14 cellular contexts compared by ENCODE assay signal in the genomic region with DNA sequence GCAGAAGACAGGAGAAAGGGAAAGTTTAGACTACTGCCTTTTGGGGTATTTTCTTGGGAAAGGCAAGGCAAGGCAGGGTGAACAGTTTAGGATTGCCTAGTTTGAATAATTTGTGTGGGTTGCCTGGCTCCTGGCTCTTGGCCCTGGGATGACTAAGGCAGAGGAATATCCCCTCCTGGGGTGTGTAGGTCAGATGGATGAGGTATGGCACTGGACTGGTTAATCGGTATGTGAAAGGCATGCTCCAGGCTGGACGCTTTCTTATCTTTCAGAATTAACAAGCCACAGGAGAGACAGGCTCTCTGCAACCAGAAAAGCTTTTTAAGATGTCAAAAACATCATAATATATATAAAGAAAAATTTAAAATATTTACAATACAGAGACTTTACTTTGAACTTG. TPM values are rescaled to one million over a fixed set of nuclear protein-coding genes. Genes with fewer than 3 reads are reported as not detected.
DNase-seq lines count a peak whose midpoint lies in the region; ATAC-seq lines count a peak whose summit lies in the region.
"Had no signal": no experiment of that assay in that cellular context is flagged by ENCODE, and none has a peak within 500 bp of the region (broad histone marks: within the 10 kb centered on the region; RNA-seq: fewer than 3 reads in every experiment).

No MANE protein-coding gene starts in this region.

- POLR2A ChIA-PET in activated CD4-positive, alpha-beta T cell treated with anti-CD3 and anti-CD28 coated beads for 36 hours (lab: Charles Lee), result no interaction called here

- H3K36me3 Mint-ChIP-seq in activated CD4-positive, alpha-beta T cell treated with anti-CD3 and anti-CD28 coated beads for 36 hours (ENCODE audit: low read depth), result peaks cover 23% of the 10 kb centered on the region
- H3K36me3 Mint-ChIP-seq: IgD-negative memory B cell had no signal

- no peaks in the 10 kb centered on the region for H3K27me3 Mint-ChIP-seq in activated CD4-positive, alpha-beta T cell treated with anti-CD3 and anti-CD28 coated beads for 36 hours
- H3K27me3 Mint-ChIP-seq: effector memory CD8-positive, alpha-beta T cell; IgD-negative memory B cell had no signal

- no peak overlapping the region for H3K4me3 ChIP-seq in skeletal muscle cell (ENCODE audit: low read depth, low read length)
- H3K4me3 ChIP-seq: upper lobe of left lung had no signal

- H3K27ac Mint-ChIP-seq in activated CD4-positive, alpha-beta T cell treated with anti-CD3 and anti-CD28 coated beads for 36 hours, result peak overlapping the region; percentile 13

- no peak for ATAC-seq in activated CD4-positive, alpha-beta T cell treated with anti-CD3 and anti-CD28 coated beads for 36 hours
- ATAC-seq: effector memory CD8-positive, alpha-beta T cell had no signal

- DNase-seq in activated CD4-positive, alpha-beta T cell treated with anti-CD3 and anti-CD28 coated beads for 36 hours, result no peak
- DNase-seq in activated CD4-positive, alpha-beta T cell treated with anti-CD3 and anti-CD28 coated beads for 4 hours, result no peak
- peak; percentile 58 for DNase-seq in NCI-H82 (lab: John Stamatoyannopoulos, UW)
- DNase-seq in fibroblast of gingiva (ENCODE audit: low read depth), result peak; percentile 33
- peak; percentile 11 for DNase-seq in skeletal muscle cell (ENCODE audit: low read depth)
- no peak for DNase-seq in COLO668 (lab: John Stamatoyannopoulos, UW; ENCODE audit: unreplicated experiment)
- DNase-seq in T-helper 1 cell, result no peak
- DNase-seq in T-helper 2 cell, result no peak
- DNase-seq: activated CD8-positive, alpha-beta memory T cell treated with anti-CD3 and anti-CD28 coated beads, Interleukin-2, amount 50 U/mL, for 48 hours; effector memory CD8-positive, alpha-beta T cell; NCI-H526 treated with DMSO at 0.1 percent for 48 hours; occipital lobe; upper lobe of left lung had no signal

- intact Hi-C loops in activated CD4-positive, alpha-beta T cell treated with anti-CD3 and anti-CD28 coated beads for 36 hours (cut with DNase I, micrococcal nuclease), result no loop called here

- CTCF ChIA-PET in activated CD4-positive, alpha-beta T cell treated with anti-CD3 and anti-CD28 coated beads for 36 hours (lab: Charles Lee), result no interaction called here

- no peak overlapping the region for H3K4me3 Mint-ChIP-seq in activated CD4-positive, alpha-beta T cell treated with anti-CD3 and anti-CD28 coated beads for 36 hours
- H3K4me3 Mint-ChIP-seq: effector memory CD8-positive, alpha-beta T cell; IgD-negative memory B cell had no signal

- no peaks in the 10 kb centered on the region for H3K9me3 Mint-ChIP-seq in activated CD4-positive, alpha-beta T cell treated with anti-CD3 and anti-CD28 coated beads for 36 hours (ENCODE audit: low read depth)
- H3K9me3 Mint-ChIP-seq: effector memory CD8-positive, alpha-beta T cell; IgD-negative memory B cell had no signal

- no peaks in the 10 kb centered on the region for H3K4me1 Mint-ChIP-seq in activated CD4-positive, alpha-beta T cell treated with anti-CD3 and anti-CD28 coated beads for 36 hours
- H3K4me1 Mint-ChIP-seq: IgD-negative memory B cell had no signal

RNA-seq across cellular contexts. Expression of a gene that starts 58.6 kb away (rescaled TPM):
- total RNA-seq in activated CD4-positive, alpha-beta T cell treated with anti-CD3 and anti-CD28 coated beads for 36 hours, result 10 to 100 TPM; 54.2 to 55.3 TPM

Comparison
In these comparisons a context has a peak if more than half of its experiments do, and no peak if none do; other contexts are left out.
1. DNase-seq: peak in NCI-H82 (single experiment), fibroblast of gingiva (single experiment) and skeletal muscle cell (single experiment); none in activated CD4-positive, alpha-beta T cell treated with anti-CD3 and anti-CD28 coated beads for 36 hours (single experiment), activated CD4-positive, alpha-beta T cell treated with anti-CD3 and anti-CD28 coated beads for 4 hours (0 of 2), COLO668 (single experiment), T-helper 1 cell (0 of 5) and T-helper 2 cell (0 of 5).